In genomic region chr2:25936889-25937545, GRCh38 we compare ENCODE assay signal across 14 cellular contexts. TPM values are rescaled to one million over a fixed set of nuclear protein-coding genes. Genes with fewer than 3 reads are reported as not detected.
DNase-seq lines count a peak whose midpoint lies in the region; ATAC-seq, FAIRE-seq and TF ChIP-seq lines count a peak whose summit lies in the region.
"Had no signal": no experiment of that assay in that cellular context is flagged by ENCODE, and none has a peak within 500 bp of the region (broad histone marks: within the 10 kb centered on the region; RNA-seq: fewer than 3 reads in every experiment).

No MANE protein-coding gene starts in this region.

- no peaks in the 10 kb centered on the region for H3K27me3 Mint-ChIP-seq in brain
- H3K27me3 Mint-ChIP-seq: activated CD8-positive, alpha-beta memory T cell treated with anti-CD3 and anti-CD28 coated beads, Interleukin-2, amount 10 ng/mL, durations not matched to agents 7 days and 5 days had no signal

- TF ChIP-seq POLR2A in HepG2 (IDR thresholded peaks at IDR 0.05; ENCODE audit: insufficient read depth in 1 of 2, low read depth in 2 of 2, low read length in 2 of 2) (no peak), right lobe of liver (IDR thresholded peaks at IDR 0.05) (no peak), transverse colon (IDR thresholded peaks at IDR 0.05) (no peak)

- H3K27ac ChIP-seq in HepG2 (ENCODE audit: extremely low read length, insufficient read depth, low read length) (no peak overlapping the region), right lobe of liver (no peak overlapping the region), layer of hippocampus (ENCODE audit: low read depth, low read length) (peak overlapping the region; percentile 83), transverse colon (no peak overlapping the region)
- H3K27ac ChIP-seq: thyroid gland had no signal

- no peaks in the 10 kb centered on the region for H3K79me2 ChIP-seq in HepG2 (ENCODE audit: insufficient read depth, low read length)

- intact Hi-C loops in HepG2 (cut with micrococcal nuclease; ENCODE audit: unreplicated experiment), result no loop called here
- intact Hi-C loops in right lobe of liver (cut with DNase I), result no loop called here
- intact Hi-C loops in transverse colon (cut with DNase I; ENCODE audit: low total_unique reads), result no loop called here

- ATAC-seq in HepG2, result peak; percentile 44; the same call in 1 of the 3 replicates
- no peak for ATAC-seq in right lobe of liver
- ATAC-seq in GM18498 (IDR thresholded peaks at IDR 0.05; ENCODE audit: unreplicated experiment), result no peak
- ATAC-seq: activated CD8-positive, alpha-beta memory T cell treated with anti-CD3 and anti-CD28 coated beads, Interleukin-2, amount 10 ng/mL, durations not matched to agents 7 days and 5 days; activated naive CD4-positive, alpha-beta T cell treated with anti-CD3 and anti-CD28 coated beads, Interleukin-2, amount 50 U/mL, for 72 hours had no signal

- H3K27me3 ChIP-seq in HepG2 (ENCODE audit: control insufficient read depth in 1 of 2, insufficient read depth in 2 of 2, low read length in 2 of 2), result no peaks in the 10 kb centered on the region
- no peaks in the 10 kb centered on the region for H3K27me3 ChIP-seq in right lobe of liver
- H3K27me3 ChIP-seq in layer of hippocampus (ENCODE audit: control insufficient read depth, insufficient read depth, low read length), result no peaks in the 10 kb centered on the region
- no peaks in the 10 kb centered on the region for H3K27me3 ChIP-seq in transverse colon
- H3K27me3 ChIP-seq: thyroid gland had no signal

- H3K4me1 ChIP-seq in HepG2 (ENCODE audit: insufficient read depth, low read length), result peaks cover 35% of the 10 kb centered on the region
- no peaks in the 10 kb centered on the region for H3K4me1 ChIP-seq in right lobe of liver
- H3K4me1 ChIP-seq in transverse colon, result no peaks in the 10 kb centered on the region

- no peaks in the 10 kb centered on the region for H4K20me1 ChIP-seq in HepG2 (ENCODE audit: insufficient read depth, low read length)

- CTCF ChIA-PET in HepG2 (lab: Yijun Ruan, JAX; ENCODE audit: low intra/inter-chr PET ratio, low total read pairs), result no interaction called here

- no peak overlapping the region for H2AFZ ChIP-seq in HepG2 (ENCODE audit: low read length)

- TF ChIP-seq EP300 in HepG2 (IDR thresholded peaks at IDR 0.05; ENCODE audit: low read depth in 2 of 2, low read length in 2 of 2) (no peak), HepG2 (CRISPR knock-in tag; IDR thresholded peaks at IDR 0.05; ENCODE audit: borderline replicate concordance) (no peak), transverse colon (IDR thresholded peaks at IDR 0.05; ENCODE audit: low read depth) (peak; percentile 95)

- peak overlapping the region in 3 of 5 experiments; percentile 2 to 61 (median 33) for H3K27ac Mint-ChIP-seq in brain
- H3K27ac Mint-ChIP-seq: activated CD8-positive, alpha-beta memory T cell treated with anti-CD3 and anti-CD28 coated beads, Interleukin-2, amount 10 ng/mL, durations not matched to agents 7 days and 5 days; activated naive CD4-positive, alpha-beta T cell treated with anti-CD3 and anti-CD28 coated beads, Interleukin-2, amount 50 U/mL, for 72 hours had no signal

- H3K4me3 Mint-ChIP-seq in brain, result no peak overlapping the region
- H3K4me3 Mint-ChIP-seq: activated CD8-positive, alpha-beta memory T cell treated with anti-CD3 and anti-CD28 coated beads, Interleukin-2, amount 10 ng/mL, durations not matched to agents 7 days and 5 days had no signal

- H3K36me3 Mint-ChIP-seq in brain, result peaks cover 56% of the 10 kb centered on the region
- H3K36me3 Mint-ChIP-seq: activated naive CD4-positive, alpha-beta T cell treated with anti-CD3 and anti-CD28 coated beads, Interleukin-2, amount 50 U/mL, for 72 hours had no signal

- DNase-seq in HepG2 (ENCODE audit: low spot score), result no peak
- DNase-seq in right lobe of liver, result no peak
- DNase-seq in transverse colon, result no peak
- DNase-seq in MV-4-11 (lab: John Stamatoyannopoulos, UW), result no peak
- no peak for DNase-seq in mucosa of gallbladder (ENCODE audit: low spot score)
- DNase-seq: activated CD8-positive, alpha-beta memory T cell treated with anti-CD3 and anti-CD28 coated beads, Interleukin-2, amount 10 ng/mL, durations not matched to agents 7 days and 5 days; HCEC 1CT; Kasumi-1; NCI-H2171 had no signal

- no peaks in the 10 kb centered on the region for H3K9me3 Mint-ChIP-seq in brain
- H3K9me3 Mint-ChIP-seq: activated naive CD4-positive, alpha-beta T cell treated with anti-CD3 and anti-CD28 coated beads, Interleukin-2, amount 50 U/mL, for 72 hours had no signal

- H3K4me1 Mint-ChIP-seq in brain, result no peaks in the 10 kb centered on the region

- H3K4me2 ChIP-seq in HepG2 (ENCODE audit: low read depth, low read length), result peak overlapping the region; percentile 21; the same call in 1 of the 2 replicates

- H3K9me3 ChIP-seq in HepG2 (ENCODE audit: low read length) (no peaks in the 10 kb centered on the region), right lobe of liver (no peaks in the 10 kb centered on the region), transverse colon (no peaks in the 10 kb centered on the region)
- H3K9me3 ChIP-seq: thyroid gland had no signal

- no peak for TF ChIP-seq RAD21 in HepG2 (CRISPR knock-in tag; IDR thresholded peaks at IDR 0.05)

- 68% methylated on average over 7 of the region's 7 CpGs for WGBS in HepG2 (ENCODE audit: low lambda C conversion rate)
- WGBS in right lobe of liver (ENCODE audit: insufficient coverage, low coverage, low lambda C conversion rate, missing lambda C conversion rate), result 75% methylated on average over 6 of the region's 7 CpGs
- 27 to 74% methylated on average over 2 to 7 of the region's 7 CpGs for WGBS in transverse colon (ENCODE audit: low coverage in 1 of 2), 2 donors

- H3K4me3 ChIP-seq in HepG2 (replicated peaks in 1 of 3; ENCODE audit: insufficient read depth in 1 of 3, low read depth in 2 of 3, low read length in 3 of 3), result no peak overlapping the region
- no peak overlapping the region for H3K4me3 ChIP-seq in right lobe of liver
- no peak overlapping the region for H3K4me3 ChIP-seq in transverse colon
- H3K4me3 ChIP-seq: thyroid gland had no signal

- BruUV-seq in HepG2 (replicated peaks; lab: Mats Ljungman, UMichigan), result no TSS peak

- H3K36me3 ChIP-seq in HepG2 (replicated peaks in 1 of 2; ENCODE audit: control insufficient read depth in 1 of 2, insufficient read depth in 2 of 2, low read length in 2 of 2) (no peaks in the 10 kb centered on the region), right lobe of liver (no peaks in the 10 kb centered on the region), transverse colon (no peaks in the 10 kb centered on the region)
- H3K36me3 ChIP-seq: thyroid gland had no signal

- no peak overlapping the region for H3K9ac ChIP-seq in HepG2 (ENCODE audit: insufficient read depth, low read depth, low read length)

- POLR2A ChIA-PET in HepG2 (lab: Yijun Ruan, JAX), result interaction anchor here (1.3 to 1.9 kb wide), 2 partner anchors 53 to 58 kb away, joined by 4 to 10 read pairs; no protein-coding TSS in a partner anchor

- in situ Hi-C loops in HepG2 (cut with HindIII; ENCODE audit: extremely low pct_ligation_motif_present, low pct_unique_long_range_greater_than_20kb) (no loop called here), transverse colon (cut with MboI; ENCODE audit: low pct_ligation_motif_present in 1 of 4, low pct_unique_long_range_greater_than_20kb in 1 of 4, low sequenced_read_pairs in 3 of 4) (no loop called here)

- FAIRE-seq in HepG2 (lab: Jason Lieb, UNC), result no peak

- TF ChIP-seq CTCF in HepG2 (CRISPR knock-in tag; IDR thresholded peaks at IDR 0.05) (no peak), right lobe of liver (IDR thresholded peaks at IDR 0.05) (no peak), brain (conservative IDR thresholded peaks at IDR 0.05) (no peak), transverse colon (IDR thresholded peaks at IDR 0.05) (no peak)

RNA-seq across cellular contexts. Expression of gene KIF3C, which starts 45.3 kb away (rescaled TPM):
- 3.4 and 3.6 TPM in 2 replicates for total RNA-seq in HepG2 (2016; rRNA removed; fragmentation: Illumina TruSeq; extraction: Trizol)
- 2.6 and 3.1 TPM in 2 replicates for total RNA-seq in HepG2 (2016; cell fraction: cytosol; rRNA removed; fragmentation: Illumina TruSeq; extraction: Trizol; ENCODE audit: low read depth)
- 3.3 and 4.2 TPM in 2 replicates for total RNA-seq in HepG2 (2016; cell fraction: insoluble cytoplasmic fraction; rRNA removed; fragmentation: Illumina TruSeq; extraction: Trizol)
- 6.0 and 7.0 TPM in 2 replicates for total RNA-seq in HepG2 (2016; cell fraction: membrane; rRNA removed; fragmentation: Illumina TruSeq; extraction: Trizol)
- total RNA-seq in HepG2 (2016; cell fraction: nucleus; rRNA removed; fragmentation: Illumina TruSeq; extraction: Trizol), result 3.7 TPM in 2 replicates
- polyA plus RNA-seq in HepG2 (2011; rRNA removed), result 4.8 and 4.9 TPM in 2 replicates
- 3.8 and 4.0 TPM in 2 replicates for polyA plus RNA-seq in HepG2 (2011; cell fraction: cytosol; rRNA removed)
- polyA plus RNA-seq in HepG2 (2011; cell fraction: nucleus; rRNA removed), result 3.6 and 4.6 TPM in 2 replicates
- 7.3 and 11.4 TPM in 2 replicates for polyA plus RNA-seq in HepG2 (2012)
- 2.1 and 2.7 TPM in 2 replicates for polyA plus RNA-seq in HepG2 (2016; cell fraction: cytosol; fragmentation: Illumina TruSeq; extraction: Trizol; ENCODE audit: low read depth)
- polyA plus RNA-seq in HepG2 (2016; cell fraction: insoluble cytoplasmic fraction; fragmentation: Illumina TruSeq; extraction: Trizol; ENCODE audit: low read depth), result 3.7 and 4.9 TPM in 2 replicates
- 6.1 and 6.3 TPM in 2 replicates for polyA plus RNA-seq in HepG2 (2016; cell fraction: membrane; fragmentation: Illumina TruSeq; extraction: Trizol; ENCODE audit: low read depth)
- 4.6 and 4.7 TPM in 2 replicates for polyA plus RNA-seq in HepG2 (2016; cell fraction: nucleus; fragmentation: Illumina TruSeq; extraction: Trizol; ENCODE audit: insufficient read depth, low read depth)
- 2.6 and 8.0 TPM in 2 replicates for polyA minus RNA-seq in HepG2 (2011; rRNA and poly(A)+ RNA removed; ENCODE audit: low replicate concordance)
- polyA minus RNA-seq in HepG2 (2011; cell fraction: cytosol; rRNA and poly(A)+ RNA removed), result 3.7 and 5.7 TPM in 2 replicates
- polyA minus RNA-seq in HepG2 (2011; cell fraction: nucleus; rRNA and poly(A)+ RNA removed), result 5.5 and 7.8 TPM in 2 replicates
- total RNA-seq in right lobe of liver, result 1 to 10 TPM in 3 of 6 experiments, under 1 TPM in 3; 0.88 to 2.2 (median 1.0) TPM
- 74.7 TPM for polyA plus RNA-seq in brain (ENCODE audit: insufficient read depth, low read depth, low replicate concordance)
- total RNA-seq in transverse colon, result 1 to 10 TPM in 3 of 4 donors, under 1 TPM in 1; 0.37 to 3.2 (median 2.0) TPM
- total RNA-seq in mucosa of gallbladder, result 10.1 TPM

RNA-seq across cellular contexts. Expression of gene ASXL2, which starts 58.7 kb away (rescaled TPM):
- total RNA-seq in HepG2 (2016; rRNA removed; fragmentation: Illumina TruSeq; extraction: Trizol) (12.1 and 20.6 TPM in 2 replicates), right lobe of liver (10 to 100 TPM in 5 of 6 experiments, 1 to 10 TPM in 1; 9.1 to 13.4 (median 12.0) TPM), transverse colon (10 to 100 TPM; 17.3 to 36.6 (median 23.3) TPM), mucosa of gallbladder (37.5 TPM)
- 10.5 and 13.0 TPM in 2 replicates for total RNA-seq in HepG2 (2016; cell fraction: cytosol; rRNA removed; fragmentation: Illumina TruSeq; extraction: Trizol; ENCODE audit: low read depth)
- total RNA-seq in HepG2 (2016; cell fraction: insoluble cytoplasmic fraction; rRNA removed; fragmentation: Illumina TruSeq; extraction: Trizol), result 11.7 and 17.6 TPM in 2 replicates
- 6.6 and 10.3 TPM in 2 replicates for total RNA-seq in HepG2 (2016; cell fraction: membrane; rRNA removed; fragmentation: Illumina TruSeq; extraction: Trizol)
- total RNA-seq in HepG2 (2016; cell fraction: nucleus; rRNA removed; fragmentation: Illumina TruSeq; extraction: Trizol), result 17.4 and 19.6 TPM in 2 replicates
- polyA plus RNA-seq in HepG2 (2011; rRNA removed) (15.3 and 19.2 TPM in 2 replicates), brain (ENCODE audit: insufficient read depth, low read depth, low replicate concordance) (4.9 TPM)
- 9.0 and 11.6 TPM in 2 replicates for polyA plus RNA-seq in HepG2 (2011; cell fraction: cytosol; rRNA removed)
- polyA plus RNA-seq in HepG2 (2011; cell fraction: nucleus; rRNA removed), result 13.3 and 14.0 TPM in 2 replicates
- 14.6 and 15.3 TPM in 2 replicates for polyA plus RNA-seq in HepG2 (2012)
- 0.40 and 0.42 TPM in 2 replicates for polyA plus RNA-seq in HepG2 (2016; cell fraction: cytosol; fragmentation: Illumina TruSeq; extraction: Trizol; ENCODE audit: low read depth)
- polyA plus RNA-seq in HepG2 (2016; cell fraction: insoluble cytoplasmic fraction; fragmentation: Illumina TruSeq; extraction: Trizol; ENCODE audit: low read depth), result 12.3 and 15.6 TPM in 2 replicates
- polyA plus RNA-seq in HepG2 (2016; cell fraction: membrane; fragmentation: Illumina TruSeq; extraction: Trizol; ENCODE audit: low read depth), result 1.3 and 1.6 TPM in 2 replicates
- polyA plus RNA-seq in HepG2 (2016; cell fraction: nucleus; fragmentation: Illumina TruSeq; extraction: Trizol; ENCODE audit: insufficient read depth, low read depth), result 17.3 and 20.1 TPM in 2 replicates
- 21.4 and 25.2 TPM in 2 replicates for polyA minus RNA-seq in HepG2 (2011; rRNA and poly(A)+ RNA removed; ENCODE audit: low replicate concordance)
- polyA minus RNA-seq in HepG2 (2011; cell fraction: cytosol; rRNA and poly(A)+ RNA removed), result 22.2 and 26.1 TPM in 2 replicates
- polyA minus RNA-seq in HepG2 (2011; cell fraction: nucleus; rRNA and poly(A)+ RNA removed), result 39.1 and 42.6 TPM in 2 replicates
